ENCODE assay signal across 28 cellular contexts in the genomic region with DNA sequence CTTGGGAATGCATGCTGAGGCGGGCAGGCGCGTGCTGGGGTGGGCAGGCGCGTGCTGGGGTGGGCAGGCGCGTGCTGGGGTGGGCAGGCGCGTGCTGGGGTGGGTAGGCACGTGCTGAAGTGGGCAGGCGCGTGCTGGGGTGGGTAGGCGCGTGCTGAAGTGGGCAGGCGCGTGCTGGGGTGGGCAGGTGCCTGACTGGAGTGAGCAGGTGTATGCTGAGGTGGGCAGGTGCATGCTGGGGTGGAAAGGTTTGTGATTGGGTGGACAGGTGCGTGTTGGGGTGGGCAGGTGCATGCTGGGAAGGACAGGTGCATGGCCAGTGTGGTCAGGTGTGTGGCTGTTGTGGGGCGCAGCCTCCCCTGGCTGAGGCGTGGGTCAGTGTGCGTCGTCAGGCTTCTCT.
"Had no signal": no experiment of that assay in that cellular context is flagged by ENCODE, and none has a peak within 500 bp of the region (broad histone marks: within the 10 kb centered on the region; RNA-seq: fewer than 3 reads in every experiment).

No MANE protein-coding gene starts in this region.

- H3K36me3 ChIP-seq: brain microvascular endothelial cell had no signal

- DNase-seq: activated CD4-positive, alpha-beta memory T cell treated with anti-CD3 and anti-CD28 coated beads for 36 hours; activated CD4-positive, alpha-beta T cell treated with anti-CD3 and anti-CD28 coated beads for 36 hours; activated CD4-positive, alpha-beta T cell treated with anti-CD3 and anti-CD28 coated beads, Interleukin-2, amount 10 ng/mL, durations not matched to agents 24 days and 14 days; activated CD4-positive, CD25-positive, alpha-beta regulatory T cell; activated CD4-positive, CD25-positive, alpha-beta regulatory T cell treated with anti-CD3 and anti-CD28 coated beads, Interleukin-2, amount 50 U/mL, for 72 hours; activated CD8-positive, alpha-beta memory T cell treated with anti-CD3 and anti-CD28 coated beads, Interleukin-2, amount 10 ng/mL, durations not matched to agents 7 days and 5 days; activated CD8-positive, alpha-beta memory T cell treated with anti-CD3 and anti-CD28 coated beads, Interleukin-2, amount 50 U/mL, for 4 hours; activated CD8-positive, alpha-beta T cell treated with anti-CD3 and anti-CD28 coated beads, Interleukin-2, amount 10 ng/mL, durations not matched to agents 7 days and 5 days; activated effector memory CD4-positive, alpha-beta T cell treated with anti-CD3 and anti-CD28 coated beads, Interleukin-2, amount 50 U/mL, for 16 hours; activated naive CD4-positive, alpha-beta T cell treated with anti-CD3 and anti-CD28 coated beads, Interleukin-2, amount 50 U/mL, for 16 hours; activated T-cell treated with anti-CD3 and anti-CD28 coated beads, Interleukin-2, amount 50 U/mL, for 1 hour; activated T-cell treated with anti-CD3 and anti-CD28 coated beads, Interleukin-2, amount 50 U/mL, for 48 hours; amniotic stem cell; brain microvascular endothelial cell; dorsolateral prefrontal cortex; effector memory CD4-positive, alpha-beta T cell; endodermal cell; foreskin fibroblast; T-helper 2 cell had no signal

- H3K4me1 Mint-ChIP-seq: activated CD4-positive, alpha-beta T cell treated with anti-CD3 and anti-CD28 coated beads for 36 hours; activated CD4-positive, alpha-beta T cell treated with anti-CD3 and anti-CD28 coated beads, Interleukin-2, amount 10 ng/mL, durations not matched to agents 24 days and 14 days; activated CD8-positive, alpha-beta memory T cell treated with anti-CD3 and anti-CD28 coated beads, Interleukin-2, amount 10 ng/mL, durations not matched to agents 7 days and 5 days; central memory CD8-positive, alpha-beta T cell; endodermal cell had no signal

- H3K9me3 Mint-ChIP-seq: activated CD4-positive, alpha-beta memory T cell treated with anti-CD3 and anti-CD28 coated beads for 36 hours; activated CD4-positive, alpha-beta T cell treated with anti-CD3 and anti-CD28 coated beads, Interleukin-2, amount 10 ng/mL, durations not matched to agents 24 days and 14 days; activated T-helper 1 cell treated with anti-CD3 and anti-CD28 coated beads, Interleukin-12 subunit alpha, Interleukin-12 subunit beta, Interleukin-2, Interleukin-4 antibody, amounts not matched to agents 30 ng/mL and 10 ng/mL and 1 ng/mL, durations not matched to agents 14 hours and 24 hours and 36 hours; activated T-helper 2 cell treated with anti-CD3 and anti-CD28 coated beads, Interferon-gamma antibody, Interleukin-2, Interleukin-4, amounts not matched to agents 10 μg/mL and 5 μg/mL and 100 μg/mL, durations not matched to agents 14 hours and 24 hours and 36 hours; central memory CD8-positive, alpha-beta T cell; dendritic cell treated with granulocyte-macrophage colony-stimulating factor and Interleukin-4, amounts not matched to agents 40 ng/mL and 50 ng/mL, for 4 days had no signal

- H3K27ac ChIP-seq: brain microvascular endothelial cell, coronary artery had no signal

- H3K27me3 ChIP-seq: brain microvascular endothelial cell, dorsolateral prefrontal cortex had no signal

- H3K4me3 Mint-ChIP-seq: activated CD4-positive, alpha-beta memory T cell treated with anti-CD3 and anti-CD28 coated beads for 36 hours; activated CD4-positive, alpha-beta T cell treated with anti-CD3 and anti-CD28 coated beads for 36 hours; activated CD4-positive, alpha-beta T cell treated with anti-CD3 and anti-CD28 coated beads, Interleukin-2, amount 10 ng/mL, durations not matched to agents 24 days and 14 days; activated CD8-positive, alpha-beta memory T cell treated with anti-CD3 and anti-CD28 coated beads, Interleukin-2, amount 10 ng/mL, durations not matched to agents 7 days and 5 days; activated CD8-positive, alpha-beta T cell treated with anti-CD3 and anti-CD28 coated beads, Interleukin-2, amount 10 ng/mL, durations not matched to agents 7 days and 5 days; activated naive CD8-positive, alpha-beta T cell; activated T-helper 1 cell treated with anti-CD3 and anti-CD28 coated beads, Interleukin-12 subunit alpha, Interleukin-12 subunit beta, Interleukin-2, Interleukin-4 antibody, amounts not matched to agents 30 ng/mL and 10 ng/mL and 1 ng/mL, durations not matched to agents 14 hours and 24 hours and 36 hours; central memory CD8-positive, alpha-beta T cell; dendritic cell treated with granulocyte-macrophage colony-stimulating factor and Interleukin-4, amounts not matched to agents 40 ng/mL and 50 ng/mL, for 4 days; endodermal cell had no signal

- H3K36me3 Mint-ChIP-seq: activated CD4-positive, alpha-beta memory T cell treated with anti-CD3 and anti-CD28 coated beads for 36 hours; activated CD8-positive, alpha-beta memory T cell treated with anti-CD3 and anti-CD28 coated beads, Interleukin-2, amount 10 ng/mL, durations not matched to agents 7 days and 5 days; activated naive CD8-positive, alpha-beta T cell had no signal

- H3K27ac Mint-ChIP-seq: activated CD4-positive, alpha-beta memory T cell treated with anti-CD3 and anti-CD28 coated beads for 36 hours; activated CD4-positive, alpha-beta T cell treated with anti-CD3 and anti-CD28 coated beads for 36 hours; activated CD4-positive, alpha-beta T cell treated with anti-CD3 and anti-CD28 coated beads, Interleukin-2, amount 10 ng/mL, durations not matched to agents 24 days and 14 days; activated CD8-positive, alpha-beta memory T cell treated with anti-CD3 and anti-CD28 coated beads, Interleukin-2, amount 10 ng/mL, durations not matched to agents 7 days and 5 days; activated CD8-positive, alpha-beta T cell treated with anti-CD3 and anti-CD28 coated beads, Interleukin-2, amount 10 ng/mL, durations not matched to agents 7 days and 5 days; activated naive CD8-positive, alpha-beta T cell; activated T-helper 1 cell treated with anti-CD3 and anti-CD28 coated beads, Interleukin-12 subunit alpha, Interleukin-12 subunit beta, Interleukin-2, Interleukin-4 antibody, amounts not matched to agents 30 ng/mL and 10 ng/mL and 1 ng/mL, durations not matched to agents 14 hours and 24 hours and 36 hours; activated T-helper 2 cell treated with anti-CD3 and anti-CD28 coated beads, Interferon-gamma antibody, Interleukin-2, Interleukin-4, amounts not matched to agents 10 μg/mL and 5 μg/mL and 100 μg/mL, durations not matched to agents 14 hours and 24 hours and 36 hours; dendritic cell treated with granulocyte-macrophage colony-stimulating factor and Interleukin-4, amounts not matched to agents 40 ng/mL and 50 ng/mL, for 4 days; endodermal cell had no signal

- H3K4me3 ChIP-seq: coronary artery, dorsolateral prefrontal cortex had no signal

- ATAC-seq: activated CD4-positive, alpha-beta T cell treated with anti-CD3 and anti-CD28 coated beads for 36 hours; activated CD8-positive, alpha-beta memory T cell treated with anti-CD3 and anti-CD28 coated beads, Interleukin-2, amount 10 ng/mL, durations not matched to agents 7 days and 5 days; activated CD8-positive, alpha-beta T cell treated with anti-CD3 and anti-CD28 coated beads, Interleukin-2, amount 10 ng/mL, durations not matched to agents 7 days and 5 days; esophagus mucosa had no signal

- H3K27me3 Mint-ChIP-seq: activated CD4-positive, alpha-beta memory T cell treated with anti-CD3 and anti-CD28 coated beads for 36 hours; activated CD4-positive, alpha-beta T cell treated with anti-CD3 and anti-CD28 coated beads for 36 hours; activated CD4-positive, alpha-beta T cell treated with anti-CD3 and anti-CD28 coated beads, Interleukin-2, amount 10 ng/mL, durations not matched to agents 24 days and 14 days; activated CD8-positive, alpha-beta memory T cell treated with anti-CD3 and anti-CD28 coated beads, Interleukin-2, amount 10 ng/mL, durations not matched to agents 7 days and 5 days; dendritic cell treated with granulocyte-macrophage colony-stimulating factor and Interleukin-4, amounts not matched to agents 40 ng/mL and 50 ng/mL, for 4 days had no signal

- FAIRE-seq: astrocyte, frontal cortex had no signal
